ENCODE assay signal across 8 cellular contexts in genomic region chr17:2398655-2399571, GRCh38. TPM values are rescaled to one million over a fixed set of nuclear protein-coding genes. Genes with fewer than 3 reads are reported as not detected.
A peak's percentile ranks its signal among the peaks of the same experiment; 100 is the strongest.
DNase-seq lines count a peak whose midpoint lies in the region; TF ChIP-seq lines count a peak whose summit lies in the region.

No MANE protein-coding gene starts in this region.

- TF ChIP-seq CTCF in endothelial cell (IDR thresholded peaks at IDR 0.05; ENCODE audit: unreplicated experiment) = no peak

- H3K27ac Mint-ChIP-seq in endothelial cell (ENCODE audit: unreplicated experiment) = peak overlapping the region; percentile 94

- H3K9me3 Mint-ChIP-seq in endothelial cell (ENCODE audit: unreplicated experiment) = no peaks in the 10 kb centered on the region

- H3K27me3 Mint-ChIP-seq in endothelial cell (ENCODE audit: unreplicated experiment) = peaks cover 27% of the 10 kb centered on the region

- H3K4me1 Mint-ChIP-seq in endothelial cell (ENCODE audit: unreplicated experiment) = peaks cover 27% of the 10 kb centered on the region

- peaks cover 4% of the 10 kb centered on the region for H3K36me3 Mint-ChIP-seq in endothelial cell (ENCODE audit: low read depth, unreplicated experiment)

- peak overlapping the region; percentile 89 for H3K4me3 Mint-ChIP-seq in endothelial cell (ENCODE audit: unreplicated experiment)

- DNase-seq in DMS153 treated with DMSO at 0.1 percent for 48 hours (lab: John Stamatoyannopoulos, UW; ENCODE audit: unreplicated experiment) (peak; percentile 24), DMS153 (lab: John Stamatoyannopoulos, UW) (no peak), NOMO-1 treated with DMSO at 0.1 percent for 48 hours (lab: John Stamatoyannopoulos, UW; ENCODE audit: unreplicated experiment) (peak; percentile 73), activated T-cell treated with anti-CD3 and anti-CD28 coated beads for 24 hours (ENCODE audit: low read depth) (peak; percentile 39), endothelial cell (ENCODE audit: low spot score) (peak; percentile 52), mucosa of gallbladder (ENCODE audit: low spot score) (peak; percentile 60), stromal cell of bone marrow (ENCODE audit: low read depth) (peak; percentile 63), NCI-H1048 (lab: John Stamatoyannopoulos, UW) (no peak)

RNA-seq across cellular contexts. Expression of gene MNT, which starts 1.9 kb away (rescaled TPM):
- total RNA-seq in endothelial cell (ENCODE audit: unreplicated experiment) (16.2 TPM), mucosa of gallbladder (44.0 TPM)

Comparison
In these comparisons a context has a peak if more than half of its experiments do, and no peak if none do; other contexts are left out.
1. DNase-seq: peak in DMS153 treated with DMSO at 0.1 percent for 48 hours (single experiment), NOMO-1 treated with DMSO at 0.1 percent for 48 hours (single experiment), activated T-cell treated with anti-CD3 and anti-CD28 coated beads for 24 hours (single experiment), endothelial cell (single experiment), mucosa of gallbladder (single experiment) and stromal cell of bone marrow (single experiment); none in DMS153 (single experiment) and NCI-H1048 (single experiment).